Comparison of ENCODE assay signal across 28 cellular contexts in genomic region chr10:81884856-81885255, GRCh38. TPM values are rescaled to one million over a fixed set of nuclear protein-coding genes. Genes with fewer than 3 reads are reported as not detected.
"Had no signal": no experiment of that assay in that cellular context is flagged by ENCODE, and none has a peak within 500 bp of the region (broad histone marks: within the 10 kb centered on the region; RNA-seq: fewer than 3 reads in every experiment).

No MANE protein-coding gene starts in this region.

- H3K9me3 ChIP-seq: stomach, suprapubic skin, testis, thoracic aorta, thyroid gland, tibial artery, tibial nerve, transverse colon, upper lobe of left lung, upper lobe of right lung, uterus, vagina had no signal

- H3K27me3 ChIP-seq: stomach, suprapubic skin, testis, thyroid gland, tibial artery, tibial nerve, transverse colon, upper lobe of left lung, upper lobe of right lung, uterus, vagina had no signal

- H3K36me3 Mint-ChIP-seq: stimulated activated effector memory CD8-positive, alpha-beta T cell treated with anti-CD3 and anti-CD28 coated beads, Interleukin-12 subunit alpha, Interleukin-12 subunit beta, amount 100 ng/mL, for 72 hours; stimulated activated memory B cell treated with anti-CD40 and anti-IgM and Interleukin-4, amounts not matched to agents 10 μg/mL and 1 μg/mL and 100 μg/mL, for 72 hours; stimulated activated naive B cell treated with anti-CD40 and anti-IgM and Interleukin-4, amounts not matched to agents 10 μg/mL and 1 μg/mL and 100 μg/mL, for 72 hours; type B pancreatic cell had no signal

- H3K4me1 Mint-ChIP-seq: stimulated activated effector memory CD8-positive, alpha-beta T cell treated with anti-CD3 and anti-CD28 coated beads, Interleukin-12 subunit alpha, Interleukin-12 subunit beta, amount 100 ng/mL, for 72 hours; stimulated activated memory B cell treated with anti-CD40 and anti-IgM and Interleukin-4, amounts not matched to agents 10 μg/mL and 1 μg/mL and 100 μg/mL, for 72 hours; stimulated activated naive B cell treated with anti-CD40 and anti-IgM and Interleukin-4, amounts not matched to agents 10 μg/mL and 1 μg/mL and 100 μg/mL, for 72 hours; stimulated activated naive CD8-positive, alpha-beta T cell treated with anti-CD3 and anti-CD28 coated beads, Interleukin-15, amount 100 ng/mL, for 72 hours had no signal

- DNase-seq: stimulated activated CD4-positive, alpha-beta T cell treated with anti-CD3 and anti-CD28 coated beads, Interleukin-2, amount 100 ng/mL, for 48 hours; stimulated activated CD4-positive, alpha-beta T cell treated with anti-CD3 and anti-CD28 coated beads, Interleukin-4, amount 100 ng/mL, for 1 hour; stimulated activated CD4-positive, alpha-beta T cell treated with anti-CD3 and anti-CD28 coated beads, Interleukin-4, amount 100 ng/mL, for 24 hours; stimulated activated CD4-positive, alpha-beta T cell treated with anti-CD3 and anti-CD28 coated beads, Interleukin-4, amount 100 ng/mL, for 4 hours; stimulated activated CD8-positive, alpha-beta memory T cell treated with anti-CD3 and anti-CD28 coated beads, Interleukin-4, amount 100 ng/mL, for 48 hours; stimulated activated naive B cell treated with anti-CD40 and anti-IgM and Interleukin-4, amounts not matched to agents 10 μg/mL and 1 μg/mL and 100 μg/mL, for 72 hours; stimulated activated naive CD4-positive, alpha-beta T cell; stimulated activated naive CD4-positive, alpha-beta T cell treated with Interleukin-2 at 50 U/mL for 16 hours; stimulated activated naive CD8-positive, alpha-beta T cell treated with anti-CD3 and anti-CD28 coated beads, Interleukin-15, amount 100 ng/mL, for 72 hours; stimulated activated naive CD8-positive, alpha-beta T cell treated with anti-CD3 and anti-CD28 coated beads, Interleukin-15, Interleukin-2, amounts not matched to agents 100 U/mL and 50 U/mL, for 24 hours; stomach; substantia nigra; testis; thyroid gland; tibial artery; transverse colon; trophoblast cell; upper lobe of left lung; upper lobe of right lung; uterus had no signal

- H3K9me3 Mint-ChIP-seq: stimulated activated effector memory CD8-positive, alpha-beta T cell treated with anti-CD3 and anti-CD28 coated beads, Interleukin-12 subunit alpha, Interleukin-12 subunit beta, amount 100 ng/mL, for 72 hours; stimulated activated naive B cell treated with anti-CD40 and anti-IgM and Interleukin-4, amounts not matched to agents 10 μg/mL and 1 μg/mL and 100 μg/mL, for 72 hours; stimulated activated naive CD8-positive, alpha-beta T cell treated with anti-CD3 and anti-CD28 coated beads, Interleukin-15, amount 100 ng/mL, for 72 hours; stimulated activated naive CD8-positive, alpha-beta T cell treated with anti-CD3 and anti-CD28 coated beads, Interleukin-15, Interleukin-2, amounts not matched to agents 100 ng/mL and 50 ng/mL, for 24 hours; type B pancreatic cell had no signal

- H3K4me3 Mint-ChIP-seq: stimulated activated effector memory CD8-positive, alpha-beta T cell treated with anti-CD3 and anti-CD28 coated beads, Interleukin-12 subunit alpha, Interleukin-12 subunit beta, amount 100 ng/mL, for 72 hours; stimulated activated memory B cell treated with anti-CD40 and anti-IgM and Interleukin-4, amounts not matched to agents 10 μg/mL and 1 μg/mL and 100 μg/mL, for 72 hours; stimulated activated naive B cell treated with anti-CD40 and anti-IgM and Interleukin-4, amounts not matched to agents 10 μg/mL and 1 μg/mL and 100 μg/mL, for 72 hours; stimulated activated naive CD8-positive, alpha-beta T cell treated with anti-CD3 and anti-CD28 coated beads, Interleukin-15, amount 100 ng/mL, for 72 hours; stimulated activated naive CD8-positive, alpha-beta T cell treated with anti-CD3 and anti-CD28 coated beads, Interleukin-15, Interleukin-2, amounts not matched to agents 100 ng/mL and 50 ng/mL, for 24 hours; type B pancreatic cell had no signal

- H3K27ac ChIP-seq: stomach, suprapubic skin, testis, thoracic aorta, thyroid gland, tibial artery, tibial nerve, transverse colon, upper lobe of left lung, upper lobe of right lung, uterus, vagina had no signal

- H3K4me1 ChIP-seq: stomach, suprapubic skin, testis, thyroid gland, tibial artery, tibial nerve, transverse colon, upper lobe of left lung, upper lobe of right lung, uterus, vagina had no signal

- H3K27me3 Mint-ChIP-seq: stimulated activated memory B cell treated with anti-CD40 and anti-IgM and Interleukin-4, amounts not matched to agents 10 μg/mL and 1 μg/mL and 100 μg/mL, for 72 hours had no signal

- ATAC-seq: stimulated activated effector memory CD8-positive, alpha-beta T cell treated with anti-CD3 and anti-CD28 coated beads, Interleukin-12 subunit alpha, Interleukin-12 subunit beta, amount 100 ng/mL, for 72 hours; stimulated activated memory B cell treated with anti-CD40 and anti-IgM and Interleukin-4, amounts not matched to agents 10 μg/mL and 1 μg/mL and 100 μg/mL, for 72 hours; stimulated activated naive B cell treated with anti-CD40 and anti-IgM and Interleukin-4, amounts not matched to agents 10 μg/mL and 1 μg/mL and 100 μg/mL, for 72 hours; stimulated activated naive CD8-positive, alpha-beta T cell treated with anti-CD3 and anti-CD28 coated beads, Interleukin-15, amount 100 ng/mL, for 72 hours; stimulated activated naive CD8-positive, alpha-beta T cell treated with anti-CD3 and anti-CD28 coated beads, Interleukin-15, Interleukin-2, amounts not matched to agents 100 U/mL and 50 U/mL, for 24 hours; upper lobe of right lung had no signal

- H3K27ac Mint-ChIP-seq: stimulated activated effector memory CD8-positive, alpha-beta T cell treated with anti-CD3 and anti-CD28 coated beads, Interleukin-12 subunit alpha, Interleukin-12 subunit beta, amount 100 ng/mL, for 72 hours; stimulated activated memory B cell treated with anti-CD40 and anti-IgM and Interleukin-4, amounts not matched to agents 10 μg/mL and 1 μg/mL and 100 μg/mL, for 72 hours; stimulated activated naive B cell treated with anti-CD40 and anti-IgM and Interleukin-4, amounts not matched to agents 10 μg/mL and 1 μg/mL and 100 μg/mL, for 72 hours; stimulated activated naive CD8-positive, alpha-beta T cell treated with anti-CD3 and anti-CD28 coated beads, Interleukin-15, amount 100 ng/mL, for 72 hours; stimulated activated naive CD8-positive, alpha-beta T cell treated with anti-CD3 and anti-CD28 coated beads, Interleukin-15, Interleukin-2, amounts not matched to agents 100 ng/mL and 50 ng/mL, for 24 hours; type B pancreatic cell had no signal

RNA-seq across cellular contexts. Expression of gene NRG3, which starts 9.9 kb away (rescaled TPM):
- total RNA-seq: vagina had no signal
